In genomic region chr17:9470171-9470570, GRCh38 we compare ENCODE assay signal across 12 cellular contexts.
DNase-seq lines count a peak whose midpoint lies in the region; ATAC-seq, FAIRE-seq and TF ChIP-seq lines count a peak whose summit lies in the region.
"Had no signal": no experiment of that assay in that cellular context is flagged by ENCODE, and none has a peak within 500 bp of the region (broad histone marks: within the 10 kb centered on the region; RNA-seq: fewer than 3 reads in every experiment).

No MANE protein-coding gene starts in this region.

- TF ChIP-seq CTCF in WTC11 (IDR thresholded peaks at IDR 0.05) (no peak), fibroblast of pulmonary artery (IDR thresholded peaks at IDR 0.05; ENCODE audit: low read length, missing control alignments) (no peak), OCI-LY7 (conservative IDR thresholded peaks at IDR 0.05; ENCODE audit: low read length) (no peak), esophagus muscularis mucosa (IDR thresholded peaks at IDR 0.05) (no peak)

- H3K9me3 Mint-ChIP-seq in WTC11: peaks cover 3% of the 10 kb centered on the region; the same call in 1 of the 2 replicates

- no peak for ATAC-seq in WTC11
- ATAC-seq in HG03280 (IDR thresholded peaks at IDR 0.05; ENCODE audit: unreplicated experiment): no peak

- H4K20me1 ChIP-seq in BLaER1: no peaks in the 10 kb centered on the region
- H4K20me1 ChIP-seq in OCI-LY7 (ENCODE audit: insufficient read depth, low read length): no peaks in the 10 kb centered on the region

- peaks cover 26% of the 10 kb centered on the region for H3K4me1 Mint-ChIP-seq in WTC11

- peaks cover 30% of the 10 kb centered on the region for H3K4me1 ChIP-seq in BLaER1
- no peaks in the 10 kb centered on the region for H3K4me1 ChIP-seq in OCI-LY7 (ENCODE audit: insufficient read depth, low read length, poor library complexity, severe bottlenecking)
- peaks cover 0 to 42% (median 41%) of the 10 kb centered on the region in 4 donors for H3K4me1 ChIP-seq in esophagus muscularis mucosa

- no peaks in the 10 kb centered on the region; the same call in 1 of the 2 replicates for H3K36me3 Mint-ChIP-seq in WTC11

- TF ChIP-seq EP300 in esophagus muscularis mucosa (IDR thresholded peaks at IDR 0.05): no peak

- no peaks in the 10 kb centered on the region for H3K27me3 ChIP-seq in BLaER1
- no peaks in the 10 kb centered on the region for H3K27me3 ChIP-seq in esophagus muscularis mucosa

- POLR2A ChIA-PET in WTC11 (lab: Charles Lee) (no interaction called here), OCI-LY7 (lab: Charles Lee) (no interaction called here)

- H3K9me3 ChIP-seq in BLaER1 (peaks cover 7% of the 10 kb centered on the region), OCI-LY7 (ENCODE audit: low read length) (no peaks in the 10 kb centered on the region), esophagus muscularis mucosa (no peaks in the 10 kb centered on the region)

- no peak overlapping the region for H3K9ac ChIP-seq in BLaER1

- intact Hi-C loops in OCI-LY7 (cut with micrococcal nuclease; ENCODE audit: unreplicated experiment) (no loop called here), esophagus muscularis mucosa (cut with DNase I) (no loop called here)

- no peak overlapping the region for H3K4me3 Mint-ChIP-seq in WTC11

- no peaks in the 10 kb centered on the region for H3K9me2 ChIP-seq in OCI-LY7 (ENCODE audit: insufficient read depth, low read length)

- WGBS in esophagus muscularis mucosa: 69% methylated on average over 4 of the region's 4 CpGs

- DNase-seq in GM19239 (ENCODE audit: insufficient read length, low spot score): peak; percentile 6
- DNase-seq in WTC11 (ENCODE audit: low spot score): no peak
- peak; percentile 50 for DNase-seq in fibroblast of pulmonary artery (ENCODE audit: low read depth)
- DNase-seq in OCI-LY7 (ENCODE audit: low spot score): no peak
- DNase-seq in esophagus muscularis mucosa (ENCODE audit: extremely low spot score): no peak
- no peak for DNase-seq in NCI-H2107 treated with DMSO at 0.1 percent for 48 hours (lab: John Stamatoyannopoulos, UW; ENCODE audit: unreplicated experiment)
- DNase-seq: activated effector memory CD4-positive, alpha-beta T cell treated with Interleukin-2 at 50 U/mL for 16 hours; Karpas-422; NCI-H774; stimulated activated CD4-positive, alpha-beta T cell treated with anti-CD3 and anti-CD28 coated beads, Interleukin-1b, Interleukin-23, amount 100 ng/mL, for 48 hours had no signal

- H3K27me3 Mint-ChIP-seq in WTC11 (ENCODE audit: low read depth): no peaks in the 10 kb centered on the region

- no peak overlapping the region for H2AFZ ChIP-seq in OCI-LY7 (ENCODE audit: low read length)

- H3K79me2 ChIP-seq in OCI-LY7 (ENCODE audit: insufficient read depth, low read depth, low read length): no peaks in the 10 kb centered on the region

- H3K27ac ChIP-seq in BLaER1: 0 out of 2 replicates have a peak overlapping the region, but pooled peaks have one; percentile 31
- H3K27ac ChIP-seq in OCI-LY7 (ENCODE audit: low read depth, low read length, poor library complexity, severe bottlenecking): no peak overlapping the region
- peak overlapping the region in 1 of 4 donors; percentile 8 for H3K27ac ChIP-seq in esophagus muscularis mucosa (replicated peaks in 1 of 4)

- BruUV-seq in OCI-LY7 (replicated peaks; lab: Mats Ljungman, UMichigan): no TSS peak

- TF ChIP-seq POLR2A in esophagus muscularis mucosa (IDR thresholded peaks at IDR 0.05; ENCODE audit: low read depth): no peak

- peak overlapping the region; percentile 53 for H3K4me2 ChIP-seq in BLaER1
- no peak overlapping the region for H3K4me2 ChIP-seq in OCI-LY7 (ENCODE audit: low read length)

- peak overlapping the region; percentile 58 for H3K27ac Mint-ChIP-seq in WTC11

- H3K36me3 ChIP-seq in BLaER1: peaks cover 15% of the 10 kb centered on the region; the same call in 1 of the 2 replicates
- no peaks in the 10 kb centered on the region for H3K36me3 ChIP-seq in OCI-LY7 (ENCODE audit: insufficient read depth, low read length)
- H3K36me3 ChIP-seq in esophagus muscularis mucosa: no peaks in the 10 kb centered on the region

- H3K4me3 ChIP-seq in BLaER1: no peak overlapping the region
- H3K4me3 ChIP-seq in fibroblast of pulmonary artery (replicated peaks; ENCODE audit: low read depth, low read length): no peak overlapping the region
- no peak overlapping the region for H3K4me3 ChIP-seq in OCI-LY7 (ENCODE audit: low read depth, low read length, poor library complexity, severe bottlenecking)
- H3K4me3 ChIP-seq in esophagus muscularis mucosa: no peak overlapping the region

- peak; percentile 21 for FAIRE-seq in GM19239 (lab: Jason Lieb, UNC)

- CTCF ChIA-PET in WTC11 (lab: Charles Lee) (interaction anchor here (1.5 kb wide), 1 partner anchor 59 kb away, joined by 3 read pairs; no protein-coding TSS in a partner anchor), OCI-LY7 (lab: Charles Lee; ENCODE audit: unreplicated experiment) (no interaction called here)

TF ChIP-seq in WTC11, 78 proteins besides CTCF, POLR2A, EP300 and RAD21:
- no peak for TF ChIP-seq PRRX2 (CRISPR knock-in tag; IDR thresholded peaks at IDR 0.05)
- no peak for TF ChIP-seq GTF2I (CRISPR knock-in tag; conservative IDR thresholded peaks at IDR 0.05)
- TF ChIP-seq ZNF138 (CRISPR knock-in tag; conservative IDR thresholded peaks at IDR 0.05): no peak
- TF ChIP-seq HMGA2 (CRISPR knock-in tag; IDR thresholded peaks at IDR 0.05): no peak
- no peak for TF ChIP-seq CREB1 (CRISPR knock-in tag; IDR thresholded peaks at IDR 0.05)
- TF ChIP-seq ZNF219 (CRISPR knock-in tag; IDR thresholded peaks at IDR 0.05; ENCODE audit: borderline replicate concordance): no peak
- no peak for TF ChIP-seq NFATC4 (CRISPR knock-in tag; IDR thresholded peaks at IDR 0.05)
- no peak for TF ChIP-seq ATF2 (CRISPR knock-in tag; IDR thresholded peaks at IDR 0.05; ENCODE audit: borderline replicate concordance, low read depth)
- no peak for TF ChIP-seq ATF6 (CRISPR knock-in tag; IDR thresholded peaks at IDR 0.05)
- no peak for TF ChIP-seq ETV6 (CRISPR knock-in tag; IDR thresholded peaks at IDR 0.05)
- no peak for TF ChIP-seq PREB (CRISPR knock-in tag; IDR thresholded peaks at IDR 0.05; ENCODE audit: borderline replicate concordance)
- TF ChIP-seq GABPB1 (CRISPR knock-in tag; IDR thresholded peaks at IDR 0.05): no peak

Comparison
In these comparisons a context has a peak if more than half of its experiments do, and no peak if none do; other contexts are left out.
1. DNase-seq: peak in GM19239 (single experiment) and fibroblast of pulmonary artery (single experiment); none in WTC11 (single experiment), OCI-LY7 (single experiment), esophagus muscularis mucosa (single experiment) and NCI-H2107 treated with DMSO at 0.1 percent for 48 hours (single experiment).